Comparison of ENCODE assay signal across 13 cellular contexts in the genomic region with DNA sequence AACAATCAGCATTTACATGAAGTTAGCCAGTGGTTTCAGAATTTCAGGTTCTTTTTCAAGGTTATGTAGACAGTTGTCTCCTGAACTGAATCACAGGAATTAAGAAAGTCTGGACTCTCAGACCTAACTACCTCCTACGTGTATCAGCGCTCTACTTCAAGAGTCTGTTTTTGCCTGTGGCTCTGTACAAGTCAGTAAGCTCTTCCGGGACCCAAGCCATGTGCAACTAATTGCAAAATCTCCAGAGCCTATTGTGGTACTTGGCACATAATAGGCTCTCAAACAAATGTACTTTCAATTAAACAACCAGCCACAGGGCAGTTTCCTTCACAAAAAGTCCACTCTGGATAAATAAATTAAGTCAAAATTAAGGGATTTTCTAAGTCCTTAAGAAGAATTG.
DNase-seq lines count a peak whose midpoint lies in the region; ATAC-seq and TF ChIP-seq lines count a peak whose summit lies in the region.
"Had no signal": no experiment of that assay in that cellular context is flagged by ENCODE, and none has a peak within 500 bp of the region (broad histone marks: within the 10 kb centered on the region; RNA-seq: fewer than 3 reads in every experiment).

No MANE protein-coding gene starts in this region.

- in situ Hi-C loops in astrocyte of the spinal cord (cut with HindIII; ENCODE audit: low sequenced_read_pairs), result no loop called here

- DNase-seq in NOMO-1 treated with DMSO at 0.1 percent for 48 hours (lab: John Stamatoyannopoulos, UW; ENCODE audit: unreplicated experiment) (peak; percentile 5), NOMO-1 treated with dmso at 0.1 percent for 144 hours (lab: John Stamatoyannopoulos, UW; ENCODE audit: unreplicated experiment) (no peak), astrocyte of the spinal cord (ENCODE audit: low read depth, low spot score) (peak; percentile 69), hepatocyte (ENCODE audit: low spot score) (peak; percentile 16), upper lobe of left lung (peak in 1 of 2 donors; percentile 74), GM10266 (ENCODE audit: extremely low spot score) (no peak), NCI-H187 treated with DMSO at 0.1 percent for 48 hours (lab: John Stamatoyannopoulos, UW) (no peak)
- no peak for DNase-seq in stimulated activated naive CD8-positive, alpha-beta T cell treated with anti-CD3 and anti-CD28 coated beads, Interleukin-15, Interleukin-2, amounts not matched to agents 100 U/mL and 50 U/mL, for 24 hours
- DNase-seq: activated T-cell treated with anti-CD3 and anti-CD28 coated beads, Interleukin-2, amount 50 U/mL, for 24 hours; effector memory CD8-positive, alpha-beta T cell; left colon; NCI-H2171; stimulated activated CD4-positive, alpha-beta T cell treated with anti-CD3 and anti-CD28 coated beads, Interleukin-12 subunit alpha, Interleukin-12 subunit beta, amount 100 ng/mL, for 4 hours had no signal

- H3K27me3 ChIP-seq in hepatocyte (no peaks in the 10 kb centered on the region), upper lobe of left lung (no peaks in the 10 kb centered on the region)

- no peaks in the 10 kb centered on the region for H3K4me1 ChIP-seq in hepatocyte (ENCODE audit: insufficient read depth)
- H3K4me1 ChIP-seq in upper lobe of left lung, result peaks cover 0 to 16% (median 8%) of the 10 kb centered on the region in 4 donors

- no peak for TF ChIP-seq POLR2A in upper lobe of left lung (IDR thresholded peaks at IDR 0.05)

- TF ChIP-seq CTCF in astrocyte of the spinal cord (IDR thresholded peaks at IDR 0.05; ENCODE audit: low read depth, low read length) (no peak), hepatocyte (IDR thresholded peaks at IDR 0.05; ENCODE audit: poor library complexity) (no peak), upper lobe of left lung (IDR thresholded peaks at IDR 0.05) (no peak), GM10266 (IDR thresholded peaks at IDR 0.05; ENCODE audit: control insufficient read depth, insufficient read depth, low read depth, missing control alignments) (no peak)

- H4K20me1 ChIP-seq in hepatocyte (ENCODE audit: insufficient read depth, poor library complexity, severe bottlenecking), result no peaks in the 10 kb centered on the region

- no peak overlapping the region for H2AFZ ChIP-seq in hepatocyte

- H3K36me3 ChIP-seq in hepatocyte (replicated peaks; ENCODE audit: insufficient read depth, low read depth) (no peaks in the 10 kb centered on the region), upper lobe of left lung (no peaks in the 10 kb centered on the region)

- peak; percentile 62 to 85 for ATAC-seq in upper lobe of left lung (ENCODE audit: low FRiP score in 2 of 2)
- ATAC-seq in stimulated activated naive CD8-positive, alpha-beta T cell treated with anti-CD3 and anti-CD28 coated beads, Interleukin-15, Interleukin-2, amounts not matched to agents 100 U/mL and 50 U/mL, for 24 hours, result no peak
- ATAC-seq: effector memory CD8-positive, alpha-beta T cell had no signal

- no peaks in the 10 kb centered on the region for H3K9me3 ChIP-seq in hepatocyte (ENCODE audit: low read depth)
- H3K9me3 ChIP-seq in upper lobe of left lung, result no peaks in the 10 kb centered on the region

- TF ChIP-seq EP300 in upper lobe of left lung (IDR thresholded peaks at IDR 0.05), result no peak

- H3K4me2 ChIP-seq in hepatocyte, result no peak overlapping the region

- H3K4me3 ChIP-seq in astrocyte of the spinal cord (ENCODE audit: low read depth, low read length) (no peak overlapping the region), hepatocyte (no peak overlapping the region), upper lobe of left lung (no peak overlapping the region)

- H3K27ac ChIP-seq in hepatocyte, result no peak overlapping the region
- H3K27ac ChIP-seq in upper lobe of left lung, result peak overlapping the region in 2 of 4 donors; percentile 49 to 54

- H3K79me2 ChIP-seq in hepatocyte, result no peaks in the 10 kb centered on the region

- no peaks in the 10 kb centered on the region for H3K9me2 ChIP-seq in hepatocyte (replicated peaks; ENCODE audit: insufficient read depth)

- WGBS in hepatocyte (ENCODE audit: low lambda C conversion rate, missing lambda C conversion rate), result 69% methylated on average over 3 of the region's 3 CpGs
- 22 to 63% methylated on average over 3 of the region's 3 CpGs for WGBS in upper lobe of left lung, 2 donors

Comparison
In these comparisons a context has a peak if more than half of its experiments do, and no peak if none do; other contexts are left out.
1. DNase-seq: peak in NOMO-1 treated with DMSO at 0.1 percent for 48 hours (single experiment), astrocyte of the spinal cord (single experiment) and hepatocyte (single experiment); none in NOMO-1 treated with dmso at 0.1 percent for 144 hours (single experiment), stimulated activated naive CD8-positive, alpha-beta T cell treated with anti-CD3 and anti-CD28 coated beads, Interleukin-15, Interleukin-2, amounts not matched to agents 100 U/mL and 50 U/mL, for 24 hours (single experiment), GM10266 (single experiment) and NCI-H187 treated with DMSO at 0.1 percent for 48 hours (single experiment).